8 cellular contexts compared by ENCODE assay signal in genomic region chr1:58783090-58783992, GRCh38. TPM values are rescaled to one million over a fixed set of nuclear protein-coding genes. Genes with fewer than 3 reads are reported as not detected.
DNase-seq lines count a peak whose midpoint lies in the region; ATAC-seq lines count a peak whose summit lies in the region.

No MANE protein-coding gene starts in this region.

- H3K27ac ChIP-seq in BLaER1 treated with 17β-estradiol and CSF1 and Interleukin-3, amounts not matched to agents 10 nM and 100 nM = peak overlapping the region; percentile 91 to 100 (median 97)

- peaks cover 0 to 5% (median under 1%) of the 10 kb centered on the region in 11 experiments; a peak in 7 of 22 replicates for H3K9me3 ChIP-seq in BLaER1 treated with 17β-estradiol and CSF1 and Interleukin-3, amounts not matched to agents 10 nM and 100 nM (replicated peaks in 1 of 11)

- peaks cover 0 to 25% (median 0%) of the 10 kb centered on the region in 11 experiments; a peak in 7 of 22 replicates for H3K36me3 ChIP-seq in BLaER1 treated with 17β-estradiol and CSF1 and Interleukin-3, amounts not matched to agents 10 nM and 100 nM

- H3K4me2 ChIP-seq in BLaER1 treated with 17β-estradiol and CSF1 and Interleukin-3, amounts not matched to agents 10 nM and 100 nM = peak overlapping the region; percentile 81 to 99 (median 94)

- H4K20me1 ChIP-seq in BLaER1 treated with 17β-estradiol and CSF1 and Interleukin-3, amounts not matched to agents 10 nM and 100 nM = peaks cover 23 to 45% (median 39%) of the 10 kb centered on the region in 11 experiments; a peak in 19 of 22 replicates

- peak overlapping the region; percentile 90 to 100 (median 96) for H3K9ac ChIP-seq in BLaER1 treated with 17β-estradiol and CSF1 and Interleukin-3, amounts not matched to agents 10 nM and 100 nM

- DNase-seq in HT1080 (ENCODE audit: low read depth) (peak; percentile 49), T-helper 1 cell (peak; percentile 18 to 69 (median 32)), left colon (peak; percentile 46 to 69)
- DNase-seq in central memory CD4-positive, alpha-beta T cell = peak; percentile 58
- peak; percentile 8 to 20 for DNase-seq in stimulated activated CD4-positive, alpha-beta T cell treated with anti-CD3 and anti-CD28 coated beads, Interleukin-1b, Interleukin-23, amount 100 ng/mL, for 1 hour (ENCODE audit: low read depth in 2 of 2)

- peak; percentile 11 for ATAC-seq in GM19351 (IDR thresholded peaks at IDR 0.05; ENCODE audit: unreplicated experiment)
- peak; percentile 6 for ATAC-seq in left colon
- no peak for ATAC-seq in GM18858 (IDR thresholded peaks at IDR 0.05; ENCODE audit: unreplicated experiment)

- peaks cover 19 to 35% (median 22%) of the 10 kb centered on the region in 10 experiments for H3K4me1 ChIP-seq in BLaER1 treated with 17β-estradiol and CSF1 and Interleukin-3, amounts not matched to agents 10 nM and 100 nM

- peak overlapping the region; percentile 77 to 99 (median 90) for H3K4me3 ChIP-seq in BLaER1 treated with 17β-estradiol and CSF1 and Interleukin-3, amounts not matched to agents 10 nM and 100 nM

- H3K27me3 ChIP-seq in BLaER1 treated with 17β-estradiol and CSF1 and Interleukin-3, amounts not matched to agents 10 nM and 100 nM = peaks cover 0 to 5% (median 0%) of the 10 kb centered on the region in 11 experiments; a peak in 4 of 22 replicates

- intact Hi-C loops in left colon (cut with DNase I, micrococcal nuclease) = loop anchor here in 1 of 2 donors (5.0 to 10.0 kb wide), 3 partner anchors 111 to 919 kb away; partner anchors contain the start of gene FGGY

RNA-seq across cellular contexts. Expression of gene JUN, which starts 0.5 kb away (rescaled TPM):
- 112 and 132 TPM in 2 replicates for total RNA-seq in HT1080 (2014; rRNA removed; shearing (Covaris generic))
- 96.8 and 99.6 TPM in 2 replicates for polyA plus RNA-seq in HT1080 (2015; cell fraction: cytosol; rRNA removed)
- polyA plus RNA-seq in HT1080 (2015; cell fraction: nucleus; rRNA removed) = 173 and 201 TPM in 2 replicates
- total RNA-seq in left colon = 100 to 1,000 TPM; 184 to 199 TPM
